10 cellular contexts compared by ENCODE assay signal in genomic region chr20:39269031-39269461, GRCh38.
DNase-seq lines count a peak whose midpoint lies in the region; ATAC-seq and TF ChIP-seq lines count a peak whose summit lies in the region.
"Had no signal": no experiment of that assay in that cellular context is flagged by ENCODE, and none has a peak within 500 bp of the region (broad histone marks: within the 10 kb centered on the region; RNA-seq: fewer than 3 reads in every experiment).

No MANE protein-coding gene starts in this region.

- intact Hi-C loops in Calu3 (cut with micrococcal nuclease; ENCODE audit: unreplicated experiment) = loop anchor here (1.0 to 10.0 kb wide), 2 partner anchors 157 to 1426 kb away; no protein-coding TSS in a partner anchor

- no peak overlapping the region for H3K27ac Mint-ChIP-seq in Calu3 (ENCODE audit: unreplicated experiment)
- no peak overlapping the region for H3K27ac Mint-ChIP-seq in activated CD4-positive, alpha-beta memory T cell treated with anti-CD3 and anti-CD28 coated beads, Interleukin-2, amount 10 ng/mL, durations not matched to agents 7 days and 5 days
- H3K27ac Mint-ChIP-seq: naive thymus-derived CD8-positive, alpha-beta T cell had no signal

- DNase-seq in Calu3 = peak; percentile 82
- no peak for DNase-seq in LNCaP clone FGC (ENCODE audit: low read depth)
- peak; percentile 42 for DNase-seq in activated CD4-positive, alpha-beta memory T cell treated with anti-CD3 and anti-CD28 coated beads, Interleukin-2, amount 10 ng/mL, durations not matched to agents 7 days and 5 days
- peak; percentile 2 for DNase-seq in fibroblast of peridontal ligament (ENCODE audit: extremely low read depth)
- peak; percentile 81 for DNase-seq in osteoblast (ENCODE audit: insufficient read length, low spot score, missing footprints)
- DNase-seq in DMS79 (lab: John Stamatoyannopoulos, UW) = no peak

- no peaks in the 10 kb centered on the region for H3K27me3 ChIP-seq in osteoblast (ENCODE audit: insufficient read depth, low read length)

- no peaks in the 10 kb centered on the region for H3K4me1 Mint-ChIP-seq in Calu3 (ENCODE audit: low read depth, unreplicated experiment)
- H3K4me1 Mint-ChIP-seq in activated CD4-positive, alpha-beta memory T cell treated with anti-CD3 and anti-CD28 coated beads, Interleukin-2, amount 10 ng/mL, durations not matched to agents 7 days and 5 days = no peaks in the 10 kb centered on the region
- H3K4me1 Mint-ChIP-seq: naive thymus-derived CD8-positive, alpha-beta T cell had no signal

- no peaks in the 10 kb centered on the region for H3K4me1 ChIP-seq in osteoblast (ENCODE audit: insufficient read depth, low read length)

- H3K9me3 Mint-ChIP-seq in Calu3 (ENCODE audit: low read depth, unreplicated experiment) = no peaks in the 10 kb centered on the region
- no peaks in the 10 kb centered on the region for H3K9me3 Mint-ChIP-seq in activated CD4-positive, alpha-beta memory T cell treated with anti-CD3 and anti-CD28 coated beads, Interleukin-2, amount 10 ng/mL, durations not matched to agents 7 days and 5 days
- H3K9me3 Mint-ChIP-seq: naive thymus-derived CD8-positive, alpha-beta T cell had no signal

- H3K36me3 ChIP-seq in osteoblast (ENCODE audit: insufficient read depth, low read length) = no peaks in the 10 kb centered on the region

- no peak overlapping the region for H3K4me2 ChIP-seq in osteoblast (ENCODE audit: insufficient read depth, low read length)

- H3K79me2 ChIP-seq in osteoblast (ENCODE audit: insufficient read depth, low read length) = no peaks in the 10 kb centered on the region

- no peaks in the 10 kb centered on the region for H3K9me3 ChIP-seq in osteoblast (ENCODE audit: low read depth, low read length)

- ATAC-seq in GM19397 (IDR thresholded peaks at IDR 0.05; ENCODE audit: unreplicated experiment) = peak; percentile 46
- no peak for ATAC-seq in HG02763 (IDR thresholded peaks at IDR 0.05; ENCODE audit: unreplicated experiment)
- ATAC-seq: naive thymus-derived CD8-positive, alpha-beta T cell had no signal

- CTCF ChIA-PET in Calu3 (lab: Charles Lee) = interaction anchor here (0.5 to 1.6 kb wide), 5 partner anchors 12 to 1694 kb away, joined by 3 to 11 read pairs (median 5); partner anchors contain the start of gene MAFB
- CTCF ChIA-PET in activated CD4-positive, alpha-beta memory T cell treated with anti-CD3 and anti-CD28 coated beads, Interleukin-2, amount 10 ng/mL, durations not matched to agents 7 days and 5 days (lab: Charles Lee) = interaction anchor here (1.0 to 1.8 kb wide), 5 partner anchors 12 to 613 kb away, joined by 3 to 6 read pairs (median 4); no protein-coding TSS in a partner anchor

- H3K36me3 Mint-ChIP-seq in Calu3 (ENCODE audit: insufficient read depth, unreplicated experiment) = no peaks in the 10 kb centered on the region
- no peaks in the 10 kb centered on the region for H3K36me3 Mint-ChIP-seq in activated CD4-positive, alpha-beta memory T cell treated with anti-CD3 and anti-CD28 coated beads, Interleukin-2, amount 10 ng/mL, durations not matched to agents 7 days and 5 days (ENCODE audit: low read depth)
- H3K36me3 Mint-ChIP-seq: naive thymus-derived CD8-positive, alpha-beta T cell had no signal

- no peak overlapping the region for H3K4me3 Mint-ChIP-seq in Calu3 (ENCODE audit: low read depth, unreplicated experiment)
- H3K4me3 Mint-ChIP-seq in activated CD4-positive, alpha-beta memory T cell treated with anti-CD3 and anti-CD28 coated beads, Interleukin-2, amount 10 ng/mL, durations not matched to agents 7 days and 5 days = no peak overlapping the region
- H3K4me3 Mint-ChIP-seq: naive thymus-derived CD8-positive, alpha-beta T cell had no signal

- BruUV-seq in Calu3 (replicated peaks; lab: Mats Ljungman, UMichigan) = no TSS peak

- H4K20me1 ChIP-seq in osteoblast (ENCODE audit: insufficient read depth, low read length) = no peaks in the 10 kb centered on the region

- H3K4me3 ChIP-seq in LNCaP clone FGC (ENCODE audit: low read depth, low read length) = no peak overlapping the region
- no peak overlapping the region for H3K4me3 ChIP-seq in osteoblast (ENCODE audit: insufficient read depth, low read length)
- H3K4me3 ChIP-seq: SK-N-MC had no signal

- POLR2A ChIA-PET in activated CD4-positive, alpha-beta memory T cell treated with anti-CD3 and anti-CD28 coated beads, Interleukin-2, amount 10 ng/mL, durations not matched to agents 7 days and 5 days (lab: Charles Lee) = no interaction called here

- H3K27ac ChIP-seq in osteoblast (ENCODE audit: low read depth, low read length) = no peak overlapping the region
- H3K27ac ChIP-seq: SK-N-MC had no signal

- peaks cover 79% of the 10 kb centered on the region for H3K27me3 Mint-ChIP-seq in Calu3 (ENCODE audit: unreplicated experiment)
- no peaks in the 10 kb centered on the region for H3K27me3 Mint-ChIP-seq in activated CD4-positive, alpha-beta memory T cell treated with anti-CD3 and anti-CD28 coated beads, Interleukin-2, amount 10 ng/mL, durations not matched to agents 7 days and 5 days
- H3K27me3 Mint-ChIP-seq: naive thymus-derived CD8-positive, alpha-beta T cell had no signal

- TF ChIP-seq CTCF in Calu3 (IDR thresholded peaks at IDR 0.05; ENCODE audit: unreplicated experiment) (peak; percentile 97), LNCaP clone FGC (IDR thresholded peaks at IDR 0.05; ENCODE audit: control insufficient read depth, extremely low read depth, insufficient read depth) (peak; percentile 95), osteoblast (IDR thresholded peaks at IDR 0.05; ENCODE audit: extremely low read depth, low read depth, low read length) (peak; percentile 77)

- H2AFZ ChIP-seq in osteoblast (ENCODE audit: low read length) = no peak overlapping the region

Comparison
In these comparisons a context has a peak if more than half of its experiments do, and no peak if none do; other contexts are left out.
1. DNase-seq: peak in Calu3 (single experiment), activated CD4-positive, alpha-beta memory T cell treated with anti-CD3 and anti-CD28 coated beads, Interleukin-2, amount 10 ng/mL, durations not matched to agents 7 days and 5 days (single experiment), fibroblast of peridontal ligament (single experiment) and osteoblast (single experiment); none in LNCaP clone FGC (single experiment) and DMS79 (single experiment).
2. Peak in every context shown above with its lines, with median percentiles within 50 percentile points of each other: CTCF ChIP-seq.